ENCODE assay signal across 10 cellular contexts in genomic region chr1:160797861-160798273, GRCh38.
DNase-seq lines count a peak whose midpoint lies in the region; FAIRE-seq and TF ChIP-seq lines count a peak whose summit lies in the region.
"Had no signal": no experiment of that assay in that cellular context is flagged by ENCODE, and none has a peak within 500 bp of the region (broad histone marks: within the 10 kb centered on the region; RNA-seq: fewer than 3 reads in every experiment).

No MANE protein-coding gene starts in this region.

- DNase-seq in GM18507 (ENCODE audit: extremely low spot score, insufficient read length, low read depth): no peak
- peak; percentile 44 to 46 for DNase-seq in activated CD4-positive, alpha-beta T cell treated with anti-CD3 and anti-CD28 coated beads for 4 hours
- DNase-seq in activated naive CD8-positive, alpha-beta T cell treated with anti-CD3 and anti-CD28 coated beads, Interleukin-2, amount 50 U/mL, for 16 hours (ENCODE audit: low read depth, low spot score): peak; percentile 27
- DNase-seq in stimulated activated CD4-positive, alpha-beta T cell treated with anti-CD3 and anti-CD28 coated beads, Interleukin-4, amount 100 ng/mL, for 24 hours: peak; percentile 69
- no peak for DNase-seq in H54 (ENCODE audit: insufficient read length, low spot score)
- DNase-seq in NCI-H82 (lab: John Stamatoyannopoulos, UW): no peak
- DNase-seq in NCI-H2196 treated with DMSO at 0.1 percent for 48 hours (lab: John Stamatoyannopoulos, UW; ENCODE audit: unreplicated experiment): no peak
- no peak for DNase-seq in NCI-H2171 treated with DMSO at 0.1 percent for 48 hours (lab: John Stamatoyannopoulos, UW)
- DNase-seq: KBM-7, left lung had no signal

- FAIRE-seq in GM18507 (lab: Jason Lieb, UNC): peak; percentile 71
- FAIRE-seq in H54 (lab: Jason Lieb, UNC): no peak

- TF ChIP-seq POLR2A in H54 (IDR thresholded peaks at IDR 0.05; ENCODE audit: low read depth, low read length): no peak

Comparison
In these comparisons a context has a peak if more than half of its experiments do, and no peak if none do; other contexts are left out.
1. DNase-seq: peak in activated CD4-positive, alpha-beta T cell treated with anti-CD3 and anti-CD28 coated beads for 4 hours (2 of 2), activated naive CD8-positive, alpha-beta T cell treated with anti-CD3 and anti-CD28 coated beads, Interleukin-2, amount 50 U/mL, for 16 hours (single experiment) and stimulated activated CD4-positive, alpha-beta T cell treated with anti-CD3 and anti-CD28 coated beads, Interleukin-4, amount 100 ng/mL, for 24 hours (single experiment); none in GM18507 (single experiment), H54 (single experiment), NCI-H82 (single experiment), NCI-H2196 treated with DMSO at 0.1 percent for 48 hours (single experiment) and NCI-H2171 treated with DMSO at 0.1 percent for 48 hours (single experiment).